1 cellular context compared by ENCODE assay signal in the genomic region with DNA sequence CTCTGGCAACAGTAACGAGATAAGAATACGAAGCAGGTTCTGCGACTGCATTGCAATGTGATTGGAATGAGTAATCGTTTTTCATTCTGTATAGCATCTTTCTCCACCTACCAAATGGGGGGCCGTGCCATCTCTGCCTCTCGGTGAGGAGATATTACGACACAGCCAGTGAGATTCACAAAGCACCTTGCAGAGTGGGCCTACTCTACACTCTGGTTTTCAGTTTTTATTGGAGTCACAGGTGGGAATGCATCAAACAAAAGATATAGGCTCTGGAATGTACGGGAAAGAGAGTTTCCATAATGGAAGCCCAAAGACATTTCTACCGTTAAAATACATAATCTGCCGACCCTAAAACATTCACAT.
TF ChIP-seq lines count a peak whose summit lies in the region.

No MANE protein-coding gene starts in this region.

TF ChIP-seq in HCT116, 20 proteins besides CTCF, POLR2A, EP300 and RAD21 (continued from another document):
- TF ChIP-seq TCF7L2 (IDR thresholded peaks at IDR 0.05; ENCODE audit: borderline replicate concordance, extremely low read depth, insufficient read depth, insufficient read length) (no peak), ZNF274 (IDR thresholded peaks at IDR 0.05; ENCODE audit: low read depth, low read length) (no peak), SRF (IDR thresholded peaks at IDR 0.05; ENCODE audit: low read depth) (no peak)
